23 cellular contexts compared by ENCODE assay signal in genomic region chr4:173119818-173120217, GRCh38. TPM values are rescaled to one million over a fixed set of nuclear protein-coding genes. Genes with fewer than 3 reads are reported as not detected.
DNase-seq lines count a peak whose midpoint lies in the region; ATAC-seq, FAIRE-seq and TF ChIP-seq lines count a peak whose summit lies in the region.
"Had no signal": no experiment of that assay in that cellular context is flagged by ENCODE, and none has a peak within 500 bp of the region (broad histone marks: within the 10 kb centered on the region; RNA-seq: fewer than 3 reads in every experiment).

No MANE protein-coding gene starts in this region.

- H3K27me3 ChIP-seq in mammary epithelial cell (ENCODE audit: insufficient read depth, low read length) (no peaks in the 10 kb centered on the region), keratinocyte (ENCODE audit: control insufficient read depth, extremely low read depth, insufficient read depth, low read length) (no peaks in the 10 kb centered on the region)
- H3K27me3 ChIP-seq: BLaER1 treated with 17β-estradiol and CSF1 and Interleukin-3, amounts not matched to agents 10 nM and 100 nM; gastroesophageal sphincter had no signal

- peak; percentile 94 for FAIRE-seq in keratinocyte (lab: Jason Lieb, UNC)
- FAIRE-seq: H54 had no signal

- ATAC-seq in natural killer cell treated with Interleukin-12 subunit alpha and Interleukin-12 subunit beta and Interleukin-15 and Interleukin-18, amount 100 ng/mL, for 72 hours, result no peak
- ATAC-seq: activated CD4-positive, CD25-positive, alpha-beta regulatory T cell treated with anti-CD3 and anti-CD28 coated beads, Interleukin-2, amount 50 U/mL, for 24 hours; activated T-cell treated with anti-CD3 and anti-CD28 coated beads, Interleukin-2, amount 50 U/mL, for 4 hours; gastroesophageal sphincter had no signal

- H3K79me2 ChIP-seq in mammary epithelial cell (ENCODE audit: insufficient read depth, low read length) (no peaks in the 10 kb centered on the region), keratinocyte (ENCODE audit: control insufficient read depth, insufficient read depth, low read length) (no peaks in the 10 kb centered on the region)

- H3K27me3 Mint-ChIP-seq in natural killer cell treated with Interleukin-12 subunit alpha and Interleukin-12 subunit beta and Interleukin-15 and Interleukin-18, amount 100 ng/mL, for 72 hours, result peaks cover 2 to 3% of the 10 kb centered on the region in 2 donors
- H3K27me3 Mint-ChIP-seq: central memory CD8-positive, alpha-beta T cell; memory B cell had no signal

- H3K4me1 ChIP-seq in mammary epithelial cell (ENCODE audit: insufficient read depth, low read length), result peaks cover 24% of the 10 kb centered on the region
- peaks cover 31% of the 10 kb centered on the region for H3K4me1 ChIP-seq in keratinocyte (ENCODE audit: control insufficient read depth, extremely low read depth, insufficient read depth, low read length)
- H3K4me1 ChIP-seq: Caco-2, gastroesophageal sphincter had no signal

- no peak for TF ChIP-seq CTCF in mammary epithelial cell (conservative IDR thresholded peaks at IDR 0.05 in 1 of 2, IDR thresholded peaks at IDR 0.05 in 1 of 2; ENCODE audit: extremely low read depth in 1 of 2, insufficient read depth in 1 of 2, low read depth in 1 of 2, low read length in 2 of 2)
- no peak for TF ChIP-seq CTCF in keratinocyte (optimal IDR thresholded peaks at IDR 0.05 in 1 of 3, IDR thresholded peaks at IDR 0.05 in 1 of 3, conservative IDR thresholded peaks at IDR 0.05 in 1 of 3; ENCODE audit: extremely low read depth in 1 of 3, insufficient read depth in 2 of 3, low read length in 3 of 3)

- H2AFZ ChIP-seq in mammary epithelial cell (ENCODE audit: low read depth, low read length), result no peak overlapping the region
- no peak overlapping the region for H2AFZ ChIP-seq in keratinocyte (ENCODE audit: control insufficient read depth, low read length)

- DNase-seq in GM03348 (ENCODE audit: low spot score) (peak; percentile 14), NCI-H226 (peak; percentile 15), mammary epithelial cell (peak; percentile 70), keratinocyte (ENCODE audit: low read depth, low spot score) (no peak), GOT3 (lab: John Stamatoyannopoulos, UW) (no peak), GDM1 (lab: John Stamatoyannopoulos, UW) (no peak)
- no peak for DNase-seq in activated CD4-positive, CD25-positive, alpha-beta regulatory T cell treated with anti-CD3 and anti-CD28 coated beads, Interleukin-2, amount 50 U/mL, for 72 hours
- DNase-seq in natural killer cell treated with Interleukin-12 subunit alpha and Interleukin-12 subunit beta and Interleukin-15 and Interleukin-18, amount 100 ng/mL, for 72 hours (ENCODE audit: low spot score), result no peak
- DNase-seq: activated naive CD4-positive, alpha-beta T cell treated with anti-CD3 and anti-CD28 coated beads for 36 hours; activated T-cell treated with anti-CD3 and anti-CD28 coated beads, Interleukin-2, amount 50 U/mL, for 4 hours; amygdala; Caco-2; DND-41; NCI-H1436 treated with DMSO at 0.1 percent for 48 hours; NCI-H748 treated with DMSO at 0.1 percent for 48 hours; nucleus accumbens; SHP77 treated with DMSO at 0.1 percent for 48 hours had no signal

- WGBS in mammary epithelial cell (ENCODE audit: low coverage, missing lambda C conversion rate), result 26% methylated on average over 3 of the region's 3 CpGs

- intact Hi-C loops in mammary epithelial cell (cut with micrococcal nuclease), result no loop called here

- H3K9ac ChIP-seq in mammary epithelial cell (ENCODE audit: insufficient read depth, low read length), result no peak overlapping the region
- H3K9ac ChIP-seq in keratinocyte (ENCODE audit: control insufficient read depth, extremely low read depth, insufficient read depth, low read length), result no peak overlapping the region
- H3K9ac ChIP-seq: BLaER1 treated with 17β-estradiol and CSF1 and Interleukin-3, amounts not matched to agents 10 nM and 100 nM had no signal

- H3K4me3 ChIP-seq in mammary epithelial cell (replicated peaks in 1 of 3; ENCODE audit: insufficient read depth in 1 of 3, low read depth in 2 of 3, low read length in 3 of 3) (no peak overlapping the region), keratinocyte (ENCODE audit: control insufficient read depth in 2 of 3, extremely low read depth in 1 of 3, insufficient read depth in 2 of 3, low read depth in 1 of 3, low read length in 3 of 3) (no peak overlapping the region)
- H3K4me3 ChIP-seq: BLaER1 treated with 17β-estradiol and CSF1 and Interleukin-3, amounts not matched to agents 10 nM and 100 nM; gastroesophageal sphincter had no signal

- H3K27ac ChIP-seq in mammary epithelial cell (ENCODE audit: insufficient read depth, low read depth, low read length) (no peak overlapping the region), keratinocyte (ENCODE audit: control insufficient read depth, insufficient read depth, low read length) (no peak overlapping the region)
- H3K27ac ChIP-seq: gastroesophageal sphincter had no signal

- H3K9me1 ChIP-seq in keratinocyte (ENCODE audit: control insufficient read depth, extremely low read depth, insufficient read depth, low read length), result no peaks in the 10 kb centered on the region

- H4K20me1 ChIP-seq in mammary epithelial cell (ENCODE audit: insufficient read depth, low read length) (no peaks in the 10 kb centered on the region), keratinocyte (ENCODE audit: control insufficient read depth, extremely low read depth, insufficient read depth, low read length) (no peaks in the 10 kb centered on the region)
- H4K20me1 ChIP-seq: BLaER1 treated with 17β-estradiol and CSF1 and Interleukin-3, amounts not matched to agents 10 nM and 100 nM had no signal

- peak overlapping the region; percentile 20 for H3K4me2 ChIP-seq in mammary epithelial cell (ENCODE audit: insufficient read depth, low read depth, low read length)
- H3K4me2 ChIP-seq in keratinocyte (ENCODE audit: control insufficient read depth, extremely low read depth, insufficient read depth, low read depth, low read length), result peak overlapping the region; percentile 6
- H3K4me2 ChIP-seq: BLaER1 treated with 17β-estradiol and CSF1 and Interleukin-3, amounts not matched to agents 10 nM and 100 nM had no signal

- in situ Hi-C loops in mammary epithelial cell (cut with MboI; ENCODE audit: low sequenced_read_pairs in 2 of 2), result no loop called here

- H3K9me3 Mint-ChIP-seq in natural killer cell treated with Interleukin-12 subunit alpha and Interleukin-12 subunit beta and Interleukin-15 and Interleukin-18, amount 100 ng/mL, for 72 hours, result no peaks in the 10 kb centered on the region
- H3K9me3 Mint-ChIP-seq: central memory CD8-positive, alpha-beta T cell had no signal

- CTCF ChIA-PET in mammary epithelial cell (lab: Charles Lee; ENCODE audit: low non-redundant PET), result no interaction called here

- H3K4me3 Mint-ChIP-seq in natural killer cell treated with Interleukin-12 subunit alpha and Interleukin-12 subunit beta and Interleukin-15 and Interleukin-18, amount 100 ng/mL, for 72 hours, result no peak overlapping the region
- H3K4me3 Mint-ChIP-seq: activated naive CD4-positive, alpha-beta T cell treated with anti-CD3 and anti-CD28 coated beads for 36 hours; activated T-cell treated with anti-CD3 and anti-CD28 coated beads, Interleukin-2, amount 50 U/mL, for 4 hours; central memory CD8-positive, alpha-beta T cell; memory B cell had no signal

- H3K27ac Mint-ChIP-seq in natural killer cell treated with Interleukin-12 subunit alpha and Interleukin-12 subunit beta and Interleukin-15 and Interleukin-18, amount 100 ng/mL, for 72 hours, result no peak overlapping the region
- H3K27ac Mint-ChIP-seq: activated naive CD4-positive, alpha-beta T cell treated with anti-CD3 and anti-CD28 coated beads for 36 hours; memory B cell had no signal

- no peaks in the 10 kb centered on the region for H3K36me3 ChIP-seq in mammary epithelial cell (ENCODE audit: insufficient read depth, low read length)
- no peaks in the 10 kb centered on the region for H3K36me3 ChIP-seq in keratinocyte (ENCODE audit: control insufficient read depth in 2 of 2, extremely low read depth in 1 of 2, insufficient read depth in 2 of 2, low read length in 2 of 2)
- H3K36me3 ChIP-seq: BLaER1 treated with 17β-estradiol and CSF1 and Interleukin-3, amounts not matched to agents 10 nM and 100 nM; gastroesophageal sphincter had no signal

- dilution Hi-C loops in mammary epithelial cell (cut with HindIII; ENCODE audit: low sequenced_read_pairs) (no loop called here), keratinocyte (cut with MboI; ENCODE audit: extremely low pct_ligation_motif_present, low sequenced_read_pairs) (no loop called here)

- no TSS peak for BruUV-seq in mammary epithelial cell (replicated peaks; lab: Mats Ljungman, UMichigan)

- no peaks in the 10 kb centered on the region for H3K4me1 Mint-ChIP-seq in natural killer cell treated with Interleukin-12 subunit alpha and Interleukin-12 subunit beta and Interleukin-15 and Interleukin-18, amount 100 ng/mL, for 72 hours (ENCODE audit: low read depth in 2 of 2)
- H3K4me1 Mint-ChIP-seq: central memory CD8-positive, alpha-beta T cell had no signal

- no peaks in the 10 kb centered on the region for H3K9me3 ChIP-seq in mammary epithelial cell (replicated peaks; ENCODE audit: insufficient read depth, low read length)
- H3K9me3 ChIP-seq in keratinocyte (ENCODE audit: control insufficient read depth, low read depth, low read length), result no peaks in the 10 kb centered on the region
- H3K9me3 ChIP-seq: Caco-2, gastroesophageal sphincter had no signal

- no peaks in the 10 kb centered on the region for H3K36me3 Mint-ChIP-seq in natural killer cell treated with Interleukin-12 subunit alpha and Interleukin-12 subunit beta and Interleukin-15 and Interleukin-18, amount 100 ng/mL, for 72 hours
- H3K36me3 Mint-ChIP-seq: memory B cell had no signal

RNA-seq across cellular contexts. Expression of gene GALNT7, which starts 48.8 kb away (rescaled TPM):
- total RNA-seq in mammary epithelial cell, result 10 to 100 TPM; 13.5 to 17.0 TPM
- polyA plus RNA-seq in mammary epithelial cell, result 11.1 TPM
- 29.6 TPM for polyA minus RNA-seq in mammary epithelial cell
- 19.6 to 28.8 TPM (median 22.6 TPM) in 3 replicates for polyA plus RNA-seq in keratinocyte
- polyA plus RNA-seq in keratinocyte (2011; ENCODE audit: low read depth), result 12.2 TPM
- 6.5 and 13.4 TPM in 2 replicates for polyA plus RNA-seq in keratinocyte (2011; cell fraction: cytosol; rRNA removed)
- polyA plus RNA-seq in keratinocyte (2011; cell fraction: nucleus; rRNA removed), result 39.3 and 54.5 TPM in 2 replicates
- 9.7 and 21.8 TPM in 2 replicates for polyA plus RNA-seq in keratinocyte (2012; ENCODE audit: low replicate concordance)
- 13.6 to 31.6 TPM (median 24.1 TPM) in 3 replicates for polyA minus RNA-seq in keratinocyte
- 18.4 TPM for polyA minus RNA-seq in keratinocyte (2011; cell fraction: cytosol; rRNA and poly(A)+ RNA removed)
- 49.8 and 87.4 TPM in 2 replicates for polyA minus RNA-seq in keratinocyte (2011; cell fraction: nucleus; rRNA and poly(A)+ RNA removed)
- total RNA-seq in natural killer cell treated with Interleukin-12 subunit alpha and Interleukin-12 subunit beta and Interleukin-15 and Interleukin-18, amount 100 ng/mL, for 72 hours, result 10 to 100 TPM; 17.3 to 19.4 TPM

Comparison
In these comparisons a context has a peak if more than half of its experiments do, and no peak if none do; other contexts are left out.
1. DNase-seq: peak in GM03348 (single experiment), NCI-H226 (single experiment) and mammary epithelial cell (single experiment); none in keratinocyte (single experiment), GOT3 (single experiment), activated CD4-positive, CD25-positive, alpha-beta regulatory T cell treated with anti-CD3 and anti-CD28 coated beads, Interleukin-2, amount 50 U/mL, for 72 hours (single experiment), natural killer cell treated with Interleukin-12 subunit alpha and Interleukin-12 subunit beta and Interleukin-15 and Interleukin-18, amount 100 ng/mL, for 72 hours (single experiment) and GDM1 (single experiment).